In genomic region chr10:34655286-34656170, GRCh38 we compare ENCODE assay signal across 8 cellular contexts.
DNase-seq lines count a peak whose midpoint lies in the region; ATAC-seq and TF ChIP-seq lines count a peak whose summit lies in the region.

No MANE protein-coding gene starts in this region.

- peak; percentile 87 for TF ChIP-seq CTCF in AG10803 (conservative IDR thresholded peaks at IDR 0.05; ENCODE audit: low read length)
- TF ChIP-seq CTCF in GM06990 (IDR thresholded peaks at IDR 0.05; ENCODE audit: insufficient read depth, low read length, poor library complexity, severe bottlenecking): peak; percentile 78
- peak; percentile 55 to 70 (median 62) for TF ChIP-seq CTCF in esophagus muscularis mucosa (IDR thresholded peaks at IDR 0.05)
- TF ChIP-seq CTCF in osteoblast (IDR thresholded peaks at IDR 0.05; ENCODE audit: extremely low read depth, low read depth, low read length): peak; percentile 80

- H3K27me3 ChIP-seq in GM06990 (replicated peaks; ENCODE audit: control insufficient read depth, insufficient read depth, low read length) (no peaks in the 10 kb centered on the region; the same call in 1 of the 2 replicates), esophagus muscularis mucosa (no peaks in the 10 kb centered on the region), osteoblast (ENCODE audit: insufficient read depth, low read length) (no peaks in the 10 kb centered on the region)

- TF ChIP-seq EP300 in esophagus muscularis mucosa (IDR thresholded peaks at IDR 0.05): no peak

- peaks cover 12% of the 10 kb centered on the region for H3K79me2 ChIP-seq in osteoblast (ENCODE audit: insufficient read depth, low read length)

- in situ Hi-C loops in SK-MEL-5 (cut with HindIII; ENCODE audit: low pct_unique_long_range_greater_than_20kb, low sequenced_read_pairs): no loop called here

- H3K9me3 ChIP-seq in esophagus muscularis mucosa: no peaks in the 10 kb centered on the region
- H3K9me3 ChIP-seq in osteoblast (ENCODE audit: low read depth, low read length): no peaks in the 10 kb centered on the region

- intact Hi-C loops in esophagus muscularis mucosa (cut with DNase I): loop anchor here (5.0 kb wide), 1 partner anchor 372 kb away; no protein-coding TSS in a partner anchor

- no peak for TF ChIP-seq POLR2A in esophagus muscularis mucosa (IDR thresholded peaks at IDR 0.05; ENCODE audit: low read depth)

- H3K4me1 ChIP-seq in esophagus muscularis mucosa (peaks cover 11 to 71% (median 51%) of the 10 kb centered on the region in 4 donors), osteoblast (ENCODE audit: insufficient read depth, low read length) (peaks cover 7% of the 10 kb centered on the region)

- ATAC-seq in GM19467 (IDR thresholded peaks at IDR 0.05; ENCODE audit: unreplicated experiment) (no peak), GM21529 (IDR thresholded peaks at IDR 0.05; ENCODE audit: unreplicated experiment) (no peak)

- H3K27ac ChIP-seq in esophagus muscularis mucosa (replicated peaks in 1 of 4): no peak overlapping the region
- no peak overlapping the region for H3K27ac ChIP-seq in osteoblast (ENCODE audit: low read depth, low read length)

- peak; percentile 75 for DNase-seq in AG10803 (ENCODE audit: low read depth)
- no peak for DNase-seq in GM06990 (ENCODE audit: extremely low read depth, insufficient read length)
- peak; percentile 74 for DNase-seq in LHCN-M2 (ENCODE audit: low read depth)
- peak; percentile 73 for DNase-seq in SK-MEL-5 (ENCODE audit: low read depth, low spot score)
- DNase-seq in esophagus muscularis mucosa (ENCODE audit: extremely low spot score): no peak
- DNase-seq in osteoblast (ENCODE audit: insufficient read length, low spot score, missing footprints): no peak

- H2AFZ ChIP-seq in osteoblast (ENCODE audit: low read length): peak overlapping the region; percentile 41

- H3K4me3 ChIP-seq in AG10803 (ENCODE audit: low read length) (no peak overlapping the region), GM06990 (replicated peaks; ENCODE audit: low read depth, low read length) (no peak overlapping the region), esophagus muscularis mucosa (no peak overlapping the region), osteoblast (ENCODE audit: insufficient read depth, low read length) (no peak overlapping the region)

- no peaks in the 10 kb centered on the region for H3K36me3 ChIP-seq in GM06990 (ENCODE audit: control insufficient read depth, insufficient read depth, low read length)
- no peaks in the 10 kb centered on the region for H3K36me3 ChIP-seq in esophagus muscularis mucosa
- no peaks in the 10 kb centered on the region for H3K36me3 ChIP-seq in osteoblast (ENCODE audit: insufficient read depth, low read length)

- H3K4me2 ChIP-seq in osteoblast (ENCODE audit: insufficient read depth, low read length): peak overlapping the region; percentile 39

- WGBS in esophagus muscularis mucosa: 55% methylated on average over 6 of the region's 6 CpGs

- H4K20me1 ChIP-seq in osteoblast (ENCODE audit: insufficient read depth, low read length): peaks cover 21% of the 10 kb centered on the region

Comparison
In these comparisons a context has a peak if more than half of its experiments do, and no peak if none do; other contexts are left out.
1. DNase-seq: peak in AG10803 (single experiment), LHCN-M2 (single experiment) and SK-MEL-5 (single experiment); none in GM06990 (single experiment), esophagus muscularis mucosa (single experiment) and osteoblast (single experiment).
2. Peak in every context shown above with its lines, with median percentiles within 50 percentile points of each other: CTCF ChIP-seq.